23 cellular contexts compared by ENCODE assay signal in genomic region chr17:73742915-73743314, GRCh38.
DNase-seq lines count a peak whose midpoint lies in the region.
"Had no signal": no experiment of that assay in that cellular context is flagged by ENCODE, and none has a peak within 500 bp of the region (broad histone marks: within the 10 kb centered on the region; RNA-seq: fewer than 3 reads in every experiment).

No MANE protein-coding gene starts in this region.

- H3K27me3 Mint-ChIP-seq in dendritic cell treated with granulocyte-macrophage colony-stimulating factor and Interleukin-4, amounts not matched to agents 40 ng/mL and 50 ng/mL, for 4 days, result peaks cover 24% of the 10 kb centered on the region

- no peak overlapping the region for H2BK5ac ChIP-seq in neuronal stem cell (ENCODE audit: low read length)

- peak overlapping the region; percentile 74 for H3K27ac Mint-ChIP-seq in dendritic cell treated with granulocyte-macrophage colony-stimulating factor and Interleukin-4, amounts not matched to agents 40 ng/mL and 50 ng/mL, for 4 days
- H3K27ac Mint-ChIP-seq: HFFc6 had no signal

- peaks cover 91% of the 10 kb centered on the region for H3K4me1 Mint-ChIP-seq in dendritic cell treated with granulocyte-macrophage colony-stimulating factor and Interleukin-4, amounts not matched to agents 40 ng/mL and 50 ng/mL, for 4 days (ENCODE audit: low read depth)

- no peak overlapping the region for H4K91ac ChIP-seq in neuronal stem cell (ENCODE audit: low read depth, low read length, poor library complexity)

- H3K4me2 ChIP-seq in neuronal stem cell (ENCODE audit: insufficient read depth, low read length, poor library complexity, severe bottlenecking), result no peak overlapping the region

- H2AK5ac ChIP-seq in neuronal stem cell (ENCODE audit: low read depth, low read length), result no peak overlapping the region

- H3K14ac ChIP-seq in neuronal stem cell (ENCODE audit: low read length), result no peak overlapping the region

- H3K27ac ChIP-seq in neuronal stem cell (replicated peaks; ENCODE audit: low read length), result no peak overlapping the region
- H3K27ac ChIP-seq: 22Rv1, HL-60, Peyer's patch, SJCRH30 had no signal

- H2BK120ac ChIP-seq in neuronal stem cell (ENCODE audit: low read depth, low read length), result no peak overlapping the region

- peaks cover 0 to 50% (median 0%) of the 10 kb centered on the region in 3 experiments for H3K27me3 ChIP-seq in neuronal stem cell (ENCODE audit: control insufficient read depth in 3 of 3, insufficient read depth in 3 of 3, low read depth in 1 of 3, low read length in 3 of 3)
- H3K27me3 ChIP-seq: Peyer's patch had no signal

- no CpG with 5 or more reads among the region's 19 CpGs for WGBS in neuronal stem cell (ENCODE audit: extremely low coverage in 2 of 2, insufficient read length in 2 of 2, insufficient replicate concordance in 1 of 2), 2 donors

- H3K4me3 ChIP-seq in neuronal stem cell (ENCODE audit: low read length in 2 of 2), result no peak overlapping the region
- H3K4me3 ChIP-seq: Peyer's patch, SJCRH30 had no signal

- H3K4ac ChIP-seq in neuronal stem cell (ENCODE audit: low read length), result no peak overlapping the region

- H2BK12ac ChIP-seq in neuronal stem cell (ENCODE audit: low read length), result no peak overlapping the region

- H3K18ac ChIP-seq in neuronal stem cell (ENCODE audit: low read length), result peak overlapping the region; percentile 71

- H3K9me3 ChIP-seq in neuronal stem cell (replicated peaks in 1 of 2; ENCODE audit: control insufficient read depth in 2 of 2, insufficient read depth in 1 of 2, low read depth in 1 of 2, low read length in 2 of 2), result peaks cover 0 to 2% of the 10 kb centered on the region in 2 donors
- H3K9me3 ChIP-seq: Peyer's patch, SJCRH30 had no signal

- H3K36me3 ChIP-seq in neuronal stem cell (replicated peaks in 1 of 2; ENCODE audit: control insufficient read depth in 2 of 2, insufficient read depth in 2 of 2, low read length in 2 of 2), result no peaks in the 10 kb centered on the region
- H3K36me3 ChIP-seq: Peyer's patch, SJCRH30 had no signal

- H3K9ac ChIP-seq in neuronal stem cell (ENCODE audit: low read depth, low read length, poor library complexity), result no peak overlapping the region

- intact Hi-C loops in dendritic cell treated with granulocyte-macrophage colony-stimulating factor and Interleukin-4, amounts not matched to agents 40 ng/mL and 50 ng/mL, for 4 days (cut with micrococcal nuclease), result no loop called here

- DNase-seq in NCI-H1694 treated with DMSO at 0.1 percent for 48 hours (lab: John Stamatoyannopoulos, UW) (peak; percentile 34), NCI-H1694 (lab: John Stamatoyannopoulos, UW) (no peak), NCI-H2171 (lab: John Stamatoyannopoulos, UW) (peak; percentile 48), neuronal stem cell (ENCODE audit: low spot score) (no peak), putamen (ENCODE audit: low spot score) (no peak), UCSD-AML1 (lab: John Stamatoyannopoulos, UW; ENCODE audit: unreplicated experiment) (no peak)
- DNase-seq in activated CD8-positive, alpha-beta memory T cell treated with anti-CD3 and anti-CD28 coated beads, Interleukin-2, amount 50 U/mL, for 48 hours, result no peak
- DNase-seq: ACHN, C1 segment of cervical spinal cord, EL, GF-D8, HFFc6, KBM-7, NCI-H1092, NCI-H1436, NCI-H2029 treated with DMSO at 0.1 percent for 48 hours, NCI-H748 treated with DMSO at 0.1 percent for 48 hours, Peyer's patch, SJCRH30, T-helper 1 cell had no signal

- H3K23ac ChIP-seq in neuronal stem cell (ENCODE audit: low read depth, low read length, poor library complexity), result no peak overlapping the region

- no peak overlapping the region for H4K8ac ChIP-seq in neuronal stem cell (ENCODE audit: low read depth, low read length)

- no peak overlapping the region for H3K4me3 Mint-ChIP-seq in dendritic cell treated with granulocyte-macrophage colony-stimulating factor and Interleukin-4, amounts not matched to agents 40 ng/mL and 50 ng/mL, for 4 days
- H3K4me3 Mint-ChIP-seq: HFFc6 had no signal

- H3K4me1 ChIP-seq in neuronal stem cell (ENCODE audit: control insufficient read depth in 2 of 2, insufficient read depth in 1 of 2, low read depth in 1 of 2, low read length in 2 of 2), result peaks cover 0 to 2% of the 10 kb centered on the region in 2 donors
- H3K4me1 ChIP-seq: Peyer's patch had no signal

- H3K9me3 Mint-ChIP-seq in dendritic cell treated with granulocyte-macrophage colony-stimulating factor and Interleukin-4, amounts not matched to agents 40 ng/mL and 50 ng/mL, for 4 days, result no peaks in the 10 kb centered on the region

- no peak overlapping the region for H2AFZ ChIP-seq in neuronal stem cell (ENCODE audit: low read length)

- H2BK15ac ChIP-seq in neuronal stem cell (ENCODE audit: low read length), result peak overlapping the region; percentile 18

- H3K36me3 Mint-ChIP-seq in dendritic cell treated with granulocyte-macrophage colony-stimulating factor and Interleukin-4, amounts not matched to agents 40 ng/mL and 50 ng/mL, for 4 days (ENCODE audit: low read depth), result no peaks in the 10 kb centered on the region

- no peaks in the 10 kb centered on the region for H3K79me1 ChIP-seq in neuronal stem cell (ENCODE audit: low read depth, low read length)

Comparison
In these comparisons a context has a peak if more than half of its experiments do, and no peak if none do; other contexts are left out.
1. DNase-seq: peak in NCI-H1694 treated with DMSO at 0.1 percent for 48 hours (single experiment) and NCI-H2171 (single experiment); none in NCI-H1694 (single experiment), neuronal stem cell (single experiment), putamen (single experiment), UCSD-AML1 (single experiment) and activated CD8-positive, alpha-beta memory T cell treated with anti-CD3 and anti-CD28 coated beads, Interleukin-2, amount 50 U/mL, for 48 hours (single experiment).